In the genomic region with DNA sequence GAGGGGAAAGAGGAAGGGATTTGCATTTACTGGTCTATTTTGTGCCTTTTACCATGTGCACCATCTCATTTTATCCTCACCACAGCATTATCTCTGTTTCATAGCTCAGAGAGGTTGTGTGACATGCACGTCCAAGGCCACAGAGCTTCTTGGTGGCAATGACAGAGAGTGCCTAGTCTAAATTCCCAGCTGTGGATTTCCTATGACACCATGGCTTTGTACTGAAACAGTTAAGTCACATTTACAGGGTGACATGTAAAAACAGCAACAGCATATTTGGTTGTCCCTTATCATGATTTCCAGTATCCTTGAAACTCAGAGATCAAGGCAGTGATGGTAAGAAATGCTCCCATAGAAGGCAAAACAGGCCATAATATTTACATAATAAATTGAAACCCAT, we compare ENCODE assay signal across 18 cellular contexts.
DNase-seq lines count a peak whose midpoint lies in the region; ATAC-seq, FAIRE-seq and TF ChIP-seq lines count a peak whose summit lies in the region.
"Had no signal": no experiment of that assay in that cellular context is flagged by ENCODE, and none has a peak within 500 bp of the region (broad histone marks: within the 10 kb centered on the region; RNA-seq: fewer than 3 reads in every experiment).

No MANE protein-coding gene starts in this region.

- FAIRE-seq in GM19239 (lab: Jason Lieb, UNC), result no peak
- FAIRE-seq: colon had no signal

- peak overlapping the region; percentile 83 to 100 for H3K27ac ChIP-seq in ascending aorta
- H3K27ac ChIP-seq in gastroesophageal sphincter, result peak overlapping the region; percentile 73 to 84 (median 77)
- H3K27ac ChIP-seq in parathyroid adenoma, result peak overlapping the region; percentile 68
- peak overlapping the region; percentile 50 to 98 (median 62) for H3K27ac ChIP-seq in tibial nerve

- ATAC-seq in gastroesophageal sphincter (no peak), GM19452 (IDR thresholded peaks at IDR 0.05; ENCODE audit: unreplicated experiment) (no peak), HG03460 (IDR thresholded peaks at IDR 0.05; ENCODE audit: unreplicated experiment) (no peak)
- ATAC-seq: activated naive CD4-positive, alpha-beta T cell treated with anti-CD3 and anti-CD28 coated beads, Interleukin-2, amount 50 U/mL, for 72 hours; stimulated activated naive CD8-positive, alpha-beta T cell treated with anti-CD3 and anti-CD28 coated beads, Interleukin-15, amount 100 ng/mL, for 72 hours had no signal

- DNase-seq in ascending aorta (ENCODE audit: low spot score in 2 of 2), result no peak
- DNase-seq in tibial nerve (ENCODE audit: low spot score in 2 of 2), result no peak
- DNase-seq in GM19239 (ENCODE audit: insufficient read length, low spot score), result no peak
- DNase-seq: activated CD4-positive, alpha-beta T cell treated with anti-CD3 and anti-CD28 coated beads for 1 hour; C1 segment of cervical spinal cord; DMS79 treated with DMSO at 0.1 percent for 48 hours; HFFc6; left colon; NCI-H1694 treated with DMSO at 0.1 percent for 48 hours; NCI-H526; Peyer's patch; stimulated activated naive CD8-positive, alpha-beta T cell treated with anti-CD3 and anti-CD28 coated beads, Interleukin-15, amount 100 ng/mL, for 72 hours had no signal

- TF ChIP-seq EP300 in gastroesophageal sphincter (IDR thresholded peaks at IDR 0.05), result no peak
- TF ChIP-seq EP300 in tibial nerve (IDR thresholded peaks at IDR 0.05), result no peak

- H3K9ac ChIP-seq in parathyroid adenoma, result no peak overlapping the region

- H3K36me3 ChIP-seq in ascending aorta (peaks cover 0 to 5% of the 10 kb centered on the region in 2 donors), gastroesophageal sphincter (no peaks in the 10 kb centered on the region), parathyroid adenoma (ENCODE audit: control insufficient read depth, insufficient read depth, low read length) (no peaks in the 10 kb centered on the region), tibial nerve (no peaks in the 10 kb centered on the region)
- H3K36me3 ChIP-seq: Peyer's patch had no signal

- TF ChIP-seq POLR2A in gastroesophageal sphincter (IDR thresholded peaks at IDR 0.05), result no peak
- TF ChIP-seq POLR2A in tibial nerve (IDR thresholded peaks at IDR 0.05), result no peak

- 63 to 75% methylated on average over 1 of the region's 1 CpG for WGBS in gastroesophageal sphincter (ENCODE audit: low coverage in 1 of 2), 2 donors
- WGBS in tibial nerve, 2 donors, result 68 to 79% methylated on average over 1 of the region's 1 CpG

- H2AFZ ChIP-seq in parathyroid adenoma, result no peak overlapping the region

- H3K4me3 ChIP-seq in ascending aorta (peak overlapping the region in 1 of 2 donors; percentile 10), gastroesophageal sphincter (no peak overlapping the region), parathyroid adenoma (ENCODE audit: low read depth, low read length) (no peak overlapping the region), tibial nerve (no peak overlapping the region)
- H3K4me3 ChIP-seq: Peyer's patch had no signal

- no peak for TF ChIP-seq CTCF in ascending aorta (IDR thresholded peaks at IDR 0.05)
- TF ChIP-seq CTCF in gastroesophageal sphincter (IDR thresholded peaks at IDR 0.05), result no peak
- TF ChIP-seq CTCF in parathyroid adenoma (IDR thresholded peaks at IDR 0.05), result no peak
- no peak for TF ChIP-seq CTCF in tibial nerve (IDR thresholded peaks at IDR 0.05)

- no peaks in the 10 kb centered on the region for H3K79me2 ChIP-seq in parathyroid adenoma

- H3K4me1 ChIP-seq in ascending aorta (peaks cover 2 to 46% of the 10 kb centered on the region in 2 donors), gastroesophageal sphincter (peaks cover 4 to 40% (median 8%) of the 10 kb centered on the region in 3 donors), parathyroid adenoma (peaks cover 8% of the 10 kb centered on the region), tibial nerve (peaks cover 0 to 38% (median 7%) of the 10 kb centered on the region in 4 donors)
- H3K4me1 ChIP-seq: Peyer's patch had no signal

- intact Hi-C loops in ascending aorta (cut with DNase I), result loop anchor here (2.0 kb wide), 1 partner anchor 72 kb away; no protein-coding TSS in a partner anchor

- H3K4me2 ChIP-seq in parathyroid adenoma (ENCODE audit: low read length), result no peak overlapping the region

- no peaks in the 10 kb centered on the region for H3K9me3 ChIP-seq in ascending aorta
- no peaks in the 10 kb centered on the region for H3K9me3 ChIP-seq in gastroesophageal sphincter
- H3K9me3 ChIP-seq in parathyroid adenoma (ENCODE audit: control insufficient read depth, low read length), result no peaks in the 10 kb centered on the region
- H3K9me3 ChIP-seq in tibial nerve, result no peaks in the 10 kb centered on the region
- H3K9me3 ChIP-seq: Peyer's patch had no signal

- H3K27me3 ChIP-seq in ascending aorta, result no peaks in the 10 kb centered on the region
- H3K27me3 ChIP-seq in gastroesophageal sphincter, result no peaks in the 10 kb centered on the region
- H3K27me3 ChIP-seq in parathyroid adenoma (ENCODE audit: control insufficient read depth, insufficient read depth, low read length), result no peaks in the 10 kb centered on the region
- no peaks in the 10 kb centered on the region for H3K27me3 ChIP-seq in tibial nerve
- H3K27me3 ChIP-seq: Peyer's patch had no signal
